8 cellular contexts compared by ENCODE assay signal in the genomic region with DNA sequence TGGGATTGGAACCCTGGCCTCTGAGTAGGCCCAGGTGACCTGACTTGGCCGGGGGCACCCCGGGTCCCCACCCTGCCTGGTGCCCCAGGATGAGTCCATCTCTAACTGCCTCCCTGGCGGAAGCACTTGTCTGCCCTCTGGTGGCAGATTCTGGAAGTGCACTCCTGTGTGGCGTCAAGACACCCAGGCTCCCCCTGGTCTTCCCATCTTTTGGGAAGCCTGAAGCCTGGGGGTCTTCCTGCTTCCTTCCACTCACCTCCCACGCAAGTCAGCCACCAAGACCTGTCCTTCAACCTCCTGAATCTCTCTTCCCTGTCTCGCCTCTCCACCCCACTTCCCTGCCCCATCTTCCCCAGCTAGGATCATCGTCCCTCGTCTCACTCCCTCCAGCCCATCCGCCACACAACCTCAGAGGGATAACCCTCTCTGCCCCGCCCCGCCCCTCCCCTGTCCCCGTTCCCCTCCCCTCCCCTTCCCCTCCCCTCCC. TPM values are rescaled to one million over a fixed set of nuclear protein-coding genes. Genes with fewer than 3 reads are reported as not detected.
DNase-seq lines count a peak whose midpoint lies in the region; ATAC-seq and TF ChIP-seq lines count a peak whose summit lies in the region.

No MANE protein-coding gene starts in this region.

- H3K27me3 ChIP-seq in adrenal gland (no peaks in the 10 kb centered on the region), right cardiac atrium (ENCODE audit: control insufficient read depth, insufficient read depth) (no peaks in the 10 kb centered on the region)

- H3K27ac ChIP-seq in adrenal gland (no peak overlapping the region), right cardiac atrium (ENCODE audit: low read length) (no peak overlapping the region)

- intact Hi-C loops in adrenal gland (cut with DNase I) = loop anchor here in 1 of 2 donors (10.0 kb wide), 1 partner anchor 77 kb away; the partner anchor contains the start of gene CD79A
- intact Hi-C loops in right cardiac atrium (cut with DNase I) = loop anchor here in 2 of 4 donors (5.0 kb wide), 1 partner anchor 79 kb away; no protein-coding TSS in a partner anchor
- intact Hi-C loops in sciatic nerve (cut with DNase I) = no loop called here

- no peak overlapping the region for H3K4me3 ChIP-seq in adrenal gland
- no peak overlapping the region for H3K4me3 ChIP-seq in right cardiac atrium (ENCODE audit: low read length)

- DNase-seq in GDM1 (lab: John Stamatoyannopoulos, UW) (peak; percentile 53), M059J (ENCODE audit: low read depth) (peak; percentile 57), T follicular helper cell (ENCODE audit: low read depth) (peak; percentile 79), adrenal gland (peak; percentile 68 to 87 (median 72)), right cardiac atrium (peak; percentile 76 to 90 (median 90)), sciatic nerve (ENCODE audit: low spot score) (peak; percentile 90), GF-D8 (lab: John Stamatoyannopoulos, UW) (no peak)

- peak; percentile 84 to 98 (median 89) for TF ChIP-seq CTCF in adrenal gland (IDR thresholded peaks at IDR 0.05)

- 1 to 5% (median 4%) methylated on average over 8 to 12 of the region's 12 CpGs for WGBS in adrenal gland, 4 donors
- WGBS in right cardiac atrium = 3% methylated on average over 12 of the region's 12 CpGs

- H3K9me3 ChIP-seq in adrenal gland (replicated peaks in 1 of 3) = no peaks in the 10 kb centered on the region
- no peaks in the 10 kb centered on the region for H3K9me3 ChIP-seq in right cardiac atrium (ENCODE audit: control insufficient read depth, low read length)

- peaks cover 0 to 3% of the 10 kb centered on the region in 2 donors for H3K36me3 ChIP-seq in adrenal gland (replicated peaks in 1 of 2)

- H3K4me1 ChIP-seq in adrenal gland (replicated peaks in 1 of 2) (no peaks in the 10 kb centered on the region), right cardiac atrium (ENCODE audit: control insufficient read depth, insufficient read depth, low read length) (no peaks in the 10 kb centered on the region)

- peak; percentile 56 to 71 for ATAC-seq in right cardiac atrium
- ATAC-seq in sciatic nerve = peak; percentile 78
- ATAC-seq in HG02973 (IDR thresholded peaks at IDR 0.05; ENCODE audit: unreplicated experiment) = no peak

- TF ChIP-seq POLR2A in adrenal gland (IDR thresholded peaks at IDR 0.05) = no peak

RNA-seq across cellular contexts. Expression of gene RABAC1, which starts 7.4 kb away (rescaled TPM):
- total RNA-seq in M059J (2014; rRNA removed; shearing (Covaris generic)) = 237 and 244 TPM in 2 replicates
- total RNA-seq in adrenal gland (100 to 1,000 TPM; 136 to 397 (median 183) TPM), right cardiac atrium (100 to 1,000 TPM in 1 of 4 donors, 10 to 100 TPM in 3; 79.6 to 113 (median 90.3) TPM), sciatic nerve (133 TPM)
- polyA plus RNA-seq in adrenal gland (100 to 1,000 TPM in 2 of 3 donors, 10 to 100 TPM in 1; 17.9 to 303 (median 174) TPM), right cardiac atrium (140 TPM)

RNA-seq across cellular contexts. Expression of gene ERFL, which starts 23.5 kb away (rescaled TPM):
- not detected in 2 replicates for total RNA-seq in M059J (2014; rRNA removed; shearing (Covaris generic))
- total RNA-seq in adrenal gland (not detected), right cardiac atrium (under 1 TPM in 1 of 4 donors, not detected in 3; 0.20 TPM), sciatic nerve (0.27 TPM)
- polyA plus RNA-seq in adrenal gland (under 1 TPM in 1 of 3 donors, not detected in 2; 0.10 TPM), right cardiac atrium (0.02 TPM)

RNA-seq across cellular contexts. Expression of gene ATP1A3, which starts 42.3 kb away (rescaled TPM):
- 0.05 TPM in 1 of 2 replicates, not detected in the other for total RNA-seq in M059J (2014; rRNA removed; shearing (Covaris generic))
- total RNA-seq in adrenal gland (10 to 100 TPM in 2 of 8 donors, 1 to 10 TPM in 2, under 1 TPM in 3, not detected in 1; 0.11 to 35.0 (median 1.3) TPM), right cardiac atrium (100 to 1,000 TPM; 194 to 295 (median 234) TPM), sciatic nerve (0.18 TPM)
- polyA plus RNA-seq in adrenal gland (10 to 100 TPM in 1 of 3 donors, 1 to 10 TPM in 2; 4.1 to 14.2 (median 10.0) TPM), right cardiac atrium (104 TPM)

Comparison
In these comparisons a context has a peak if more than half of its experiments do, and no peak if none do; other contexts are left out.
1. RNA of gene ATP1A3, which starts 42.3 kb away (total RNA-seq): 194 to 295 TPM in right cardiac atrium; 0.11 to 35.0 TPM in adrenal gland, 0.18 TPM in sciatic nerve (single experiment) and 0.05 TPM in M059J; every median in the first group is over 4 times any median in the second.